ENCODE assay signal across 8 cellular contexts in genomic region chr5:61332891-61333350, GRCh38. TPM values are rescaled to one million over a fixed set of nuclear protein-coding genes. Genes with fewer than 3 reads are reported as not detected.
A peak's percentile ranks its signal among the peaks of the same experiment; 100 is the strongest.
DNase-seq lines count a peak whose midpoint lies in the region; ATAC-seq, FAIRE-seq and TF ChIP-seq lines count a peak whose summit lies in the region.

No MANE protein-coding gene starts in this region.

- H3K27me3 Mint-ChIP-seq in activated naive CD8-positive, alpha-beta T cell treated with anti-CD3 and anti-CD28 coated beads for 36 hours = peaks cover 28% of the 10 kb centered on the region

- no peak for TF ChIP-seq CTCF in GM10266 (IDR thresholded peaks at IDR 0.05; ENCODE audit: control insufficient read depth, insufficient read depth, low read depth, missing control alignments)
- TF ChIP-seq CTCF in PC-9 (conservative IDR thresholded peaks at IDR 0.05) = no peak
- TF ChIP-seq CTCF in heart right ventricle (IDR thresholded peaks at IDR 0.05) = no peak

- peaks cover 43% of the 10 kb centered on the region for H3K4me1 Mint-ChIP-seq in activated naive CD8-positive, alpha-beta T cell treated with anti-CD3 and anti-CD28 coated beads for 36 hours

- peaks cover 62% of the 10 kb centered on the region for H3K79me2 ChIP-seq in PC-9 (ENCODE audit: low read depth)

- DNase-seq in GM10266 (ENCODE audit: extremely low spot score) (peak; percentile 54), PC-9 (peak; percentile 25 to 49), heart right ventricle (peak in 1 of 2 donors; percentile 52), posterior cingulate gyrus (peak in 6 of 10 donors; percentile 20 to 86 (median 31)), HTR-8/SVneo (ENCODE audit: insufficient read length, low spot score) (no peak)
- peak; percentile 25 for DNase-seq in activated naive CD8-positive, alpha-beta T cell treated with anti-CD3 and anti-CD28 coated beads for 36 hours

- POLR2A ChIA-PET in PC-9 (lab: Charles Lee; ENCODE audit: unreplicated experiment) = no interaction called here

- peaks cover 3% of the 10 kb centered on the region for H3K9me3 Mint-ChIP-seq in activated naive CD8-positive, alpha-beta T cell treated with anti-CD3 and anti-CD28 coated beads for 36 hours

- BruUV-seq in PC-9 (replicated peaks; lab: Mats Ljungman, UMichigan) = no TSS peak

- no peaks in the 10 kb centered on the region for H3K9me3 ChIP-seq in PC-9 (ENCODE audit: insufficient read depth, low read depth)
- H3K9me3 ChIP-seq in heart right ventricle = peaks cover 0 to 3% (median 0%) of the 10 kb centered on the region in 11 donors

- H3K27ac ChIP-seq in PC-9 (no peak overlapping the region), heart right ventricle (peak overlapping the region; percentile 65 to 93 (median 84))

- ATAC-seq in heart right ventricle (peak in 2 of 8 donors; percentile 1), GM21381 (IDR thresholded peaks at IDR 0.05; ENCODE audit: unreplicated experiment) (no peak), GM18498 (IDR thresholded peaks at IDR 0.05; ENCODE audit: unreplicated experiment) (no peak)

- CTCF ChIA-PET in PC-9 (lab: Charles Lee) = no interaction called here

- H3F3A ChIP-seq in PC-9 (ENCODE audit: insufficient read depth, low read depth) = peaks cover 25% of the 10 kb centered on the region; the same call in 1 of the 2 replicates

- H3K4me3 ChIP-seq in PC-9 (peak overlapping the region; percentile 97), heart right ventricle (peak overlapping the region; percentile 80 to 99 (median 90))

- H2AFZ ChIP-seq in PC-9 = 0 out of 2 replicates have a peak overlapping the region, but pooled peaks have one; percentile 68

- no peak for FAIRE-seq in HTR-8/SVneo (lab: Jason Lieb, UNC)

- 0% methylated on average over 42 to 55 of the region's 55 CpGs for WGBS in heart right ventricle, 2 donors

- H3K27me3 ChIP-seq in PC-9 (ENCODE audit: insufficient read depth, low read depth) (no peaks in the 10 kb centered on the region), heart right ventricle (peaks cover 0 to 3% (median 0%) of the 10 kb centered on the region in 7 donors)

- no peak overlapping the region for H3K27ac Mint-ChIP-seq in activated naive CD8-positive, alpha-beta T cell treated with anti-CD3 and anti-CD28 coated beads for 36 hours

- no peaks in the 10 kb centered on the region for H3K36me3 ChIP-seq in PC-9 (ENCODE audit: low read depth)
- no peaks in the 10 kb centered on the region for H3K36me3 ChIP-seq in heart right ventricle

- H3K4me1 ChIP-seq in PC-9 (replicated peaks; ENCODE audit: insufficient read depth) (peaks cover 34% of the 10 kb centered on the region), heart right ventricle (peaks cover 5 to 46% (median 31%) of the 10 kb centered on the region in 9 donors)

- H3K4me3 Mint-ChIP-seq in activated naive CD8-positive, alpha-beta T cell treated with anti-CD3 and anti-CD28 coated beads for 36 hours = peak overlapping the region; percentile 76

- no peaks in the 10 kb centered on the region for H3K9me2 ChIP-seq in PC-9 (ENCODE audit: insufficient read depth)

- intact Hi-C loops in PC-9 (cut with micrococcal nuclease; ENCODE audit: unreplicated experiment) = loop anchor here (1.0 to 5.0 kb wide), 4 partner anchors 41 to 486 kb away; no protein-coding TSS in a partner anchor
- intact Hi-C loops in heart right ventricle (cut with DNase I) = loop anchor here in 9 of 10 donors (2.0 to 10.0 kb wide), 16 partner anchors 56 to 388 kb away; partner anchors contain the start of genes SMIM15 (in 7 of the 9), ERCC8 (in 1 of the 9) and NDUFAF2 (in 1 of the 9)
- intact Hi-C loops in posterior cingulate gyrus (cut with DNase I) = loop anchor here (5.0 to 10.0 kb wide), 5 partner anchors 74 to 484 kb away; partner anchors contain the start of gene SMIM15

- H3K4me2 ChIP-seq in PC-9 = peak overlapping the region; percentile 91

- H4K20me1 ChIP-seq in PC-9 (ENCODE audit: insufficient read depth) = peaks cover 38% of the 10 kb centered on the region

- peaks cover 17% of the 10 kb centered on the region for H3K36me3 Mint-ChIP-seq in activated naive CD8-positive, alpha-beta T cell treated with anti-CD3 and anti-CD28 coated beads for 36 hours

RNA-seq across cellular contexts. Expression of gene ZSWIM6, which starts 0.9 kb away (rescaled TPM):
- total RNA-seq in PC-9 (2021) (9.7 and 12.9 TPM in 2 replicates), heart right ventricle (10 to 100 TPM in 1 of 10 donors, 1 to 10 TPM in 9; 5.9 to 10.3 (median 7.2) TPM)
- 1 to 10 TPM; 3.0 to 3.2 TPM for total RNA-seq in activated naive CD8-positive, alpha-beta T cell treated with anti-CD3 and anti-CD28 coated beads for 36 hours
- 1 to 10 TPM; 2.1 to 4.6 TPM for polyA plus RNA-seq in heart right ventricle
